Comparison of ENCODE assay signal across 1 cellular context in genomic region chr6:89357390-89357789, GRCh38.
A peak's percentile ranks its signal among the peaks of the same experiment; 100 is the strongest.
TF ChIP-seq lines count a peak whose summit lies in the region.

No MANE protein-coding gene starts in this region.

TF ChIP-seq in GM12878, 131 proteins besides CTCF, POLR2A, EP300 and RAD21 (continues in another document):
- TF ChIP-seq MTA3 (IDR thresholded peaks at IDR 0.05; ENCODE audit: borderline replicate concordance, low read length), result peak; percentile 34; the same call in 1 of the 2 replicates
- no peak for TF ChIP-seq MYC (IDR thresholded peaks at IDR 0.05; ENCODE audit: insufficient read depth, insufficient read length, insufficient replicate concordance, low read length, severe bottlenecking)
- peak; percentile 70 to 74 for TF ChIP-seq IKZF2 (IDR thresholded peaks at IDR 0.05)
- peak; percentile 85; the same call in 1 of the 2 replicates for TF ChIP-seq ZBED1 (IDR thresholded peaks at IDR 0.05; ENCODE audit: borderline replicate concordance)
- no peak for TF ChIP-seq CEBPZ (IDR thresholded peaks at IDR 0.05; ENCODE audit: low read depth, low read length)
- no peak for TF ChIP-seq GATAD2B (conservative IDR thresholded peaks at IDR 0.05; ENCODE audit: low read depth)
- peak; percentile 77 for TF ChIP-seq NBN (IDR thresholded peaks at IDR 0.05)
- TF ChIP-seq CBFB (IDR thresholded peaks at IDR 0.05; ENCODE audit: low read depth), result 0 out of 2 replicates have a peak, but pooled peaks have one; percentile 27
- TF ChIP-seq MTA2 (IDR thresholded peaks at IDR 0.05; ENCODE audit: low read depth), result peak; percentile 68
- TF ChIP-seq RUNX3 (IDR thresholded peaks at IDR 0.05; ENCODE audit: low read length), result peak; percentile 77
- TF ChIP-seq PML (IDR thresholded peaks at IDR 0.05; ENCODE audit: low read length), result peak; percentile 85
- no peak for TF ChIP-seq SP1 (IDR thresholded peaks at IDR 0.05; ENCODE audit: low read depth, low read length)
- no peak for TF ChIP-seq HDAC6 (IDR thresholded peaks at IDR 0.05; ENCODE audit: unreplicated experiment)
- no peak for TF ChIP-seq BMI1 (IDR thresholded peaks at IDR 0.05; ENCODE audit: borderline replicate concordance)
- no peak for TF ChIP-seq SUPT20H (IDR thresholded peaks at IDR 0.05; ENCODE audit: borderline replicate concordance, control insufficient read depth, low read depth, low read length)
- TF ChIP-seq MLLT1 (IDR thresholded peaks at IDR 0.05), result peak; percentile 69; the same call in 1 of the 2 replicates
- TF ChIP-seq NR2C2 (IDR thresholded peaks at IDR 0.05; ENCODE audit: borderline replicate concordance, control insufficient read depth, insufficient read length, low read depth), result no peak
- 0 out of 2 replicates have a peak, but pooled peaks have one; percentile 38 for TF ChIP-seq GABPA (IDR thresholded peaks at IDR 0.05; ENCODE audit: low read depth)
- TF ChIP-seq SKIL (IDR thresholded peaks at IDR 0.05; ENCODE audit: low read depth, poor library complexity, severe bottlenecking), result peak; percentile 80
- no peak for TF ChIP-seq NRF1 (conservative IDR thresholded peaks at IDR 0.05; ENCODE audit: low read depth, low read length)
- peak; percentile 55; the same call in 1 of the 2 replicates for TF ChIP-seq CHD2 (IDR thresholded peaks at IDR 0.05; ENCODE audit: borderline replicate concordance, low read depth, low read length)
- no peak for TF ChIP-seq CEBPB (IDR thresholded peaks at IDR 0.05; ENCODE audit: borderline replicate concordance in 1 of 2, low read depth in 2 of 2, low read length in 2 of 2)
- no peak for TF ChIP-seq BCLAF1 (IDR thresholded peaks at IDR 0.05)
- no peak for TF ChIP-seq IRF5 (IDR thresholded peaks at IDR 0.05; ENCODE audit: borderline replicate concordance)
- TF ChIP-seq KAT2A (conservative IDR thresholded peaks at IDR 0.05; ENCODE audit: control insufficient read depth, low read depth, low read length), result no peak
- peak; percentile 91 for TF ChIP-seq TBL1XR1 (IDR thresholded peaks at IDR 0.05; ENCODE audit: low read depth, low read length)
- no peak for TF ChIP-seq USF2 (IDR thresholded peaks at IDR 0.05; ENCODE audit: borderline replicate concordance, low read depth, low read length)
- no peak for TF ChIP-seq ZNF274 (IDR thresholded peaks at IDR 0.05; ENCODE audit: insufficient read depth, insufficient read length)
- peak; percentile 39; the same call in 1 of the 2 replicates for TF ChIP-seq PKNOX1 (IDR thresholded peaks at IDR 0.05)
- TF ChIP-seq USF1 (IDR thresholded peaks at IDR 0.05; ENCODE audit: borderline replicate concordance, extremely low read length, insufficient read depth, low read depth, low read length), result no peak
- TF ChIP-seq RELA (IDR thresholded peaks at IDR 0.05; ENCODE audit: borderline replicate concordance, partially characterized antibody), result no peak
- peak; percentile 58; the same call in 1 of the 2 replicates for TF ChIP-seq ATF7 (IDR thresholded peaks at IDR 0.05; ENCODE audit: low read depth)
- TF ChIP-seq IRF4 (IDR thresholded peaks at IDR 0.05; ENCODE audit: low read depth, low read length), result peak; percentile 49; the same call in 1 of the 2 replicates
- peak; percentile 88 for TF ChIP-seq FOXM1 (IDR thresholded peaks at IDR 0.05; ENCODE audit: low read depth, low read length)
- TF ChIP-seq TCF12 (IDR thresholded peaks at IDR 0.05; ENCODE audit: low read depth, low read length), result peak; percentile 96
- TF ChIP-seq ZBTB11 (CRISPR knock-in tag; IDR thresholded peaks at IDR 0.05), result no peak
- TF ChIP-seq RFX5 (IDR thresholded peaks at IDR 0.05; ENCODE audit: low read depth, low read length), result no peak
- TF ChIP-seq MEF2B (IDR thresholded peaks at IDR 0.05; ENCODE audit: partially characterized antibody, poor library complexity, severe bottlenecking), result peak; percentile 82
- TF ChIP-seq ZZZ3 (IDR thresholded peaks at IDR 0.05; ENCODE audit: control insufficient read depth, insufficient read length, low read depth), result no peak
- peak; percentile 52; the same call in 1 of the 2 replicates for TF ChIP-seq JUNB (IDR thresholded peaks at IDR 0.05)
